14 cellular contexts compared by ENCODE assay signal in genomic region chr3:45591547-45591912, GRCh38. TPM values are rescaled to one million over a fixed set of nuclear protein-coding genes. Genes with fewer than 3 reads are reported as not detected.
DNase-seq lines count a peak whose midpoint lies in the region; ATAC-seq and TF ChIP-seq lines count a peak whose summit lies in the region.
"Had no signal": no experiment of that assay in that cellular context is flagged by ENCODE, and none has a peak within 500 bp of the region (broad histone marks: within the 10 kb centered on the region; RNA-seq: fewer than 3 reads in every experiment).

No MANE protein-coding gene starts in this region.

- peak; percentile 39 for DNase-seq in Karpas-422
- no peak for DNase-seq in naive thymus-derived CD4-positive, alpha-beta T cell
- DNase-seq in spleen, result peak; percentile 69
- DNase-seq in activated T-cell treated with anti-CD3 and anti-CD28 coated beads, Interleukin-2, amount 50 U/mL, for 72 hours, result no peak
- DNase-seq in progenitor cell of endocrine pancreas (ENCODE audit: low spot score, unreplicated experiment), result no peak
- no peak for DNase-seq in activated CD4-positive, alpha-beta memory T cell treated with anti-CD3 and anti-CD28 coated beads for 36 hours
- DNase-seq: C1 segment of cervical spinal cord; Caco-2; CD8-positive, alpha-beta T cell; DMS153; DND-41; GOT3; H7; HCEC 1CT had no signal

- peaks cover 0 to 12% (median 0%) of the 10 kb centered on the region in 5 donors for H3K36me3 Mint-ChIP-seq in naive thymus-derived CD4-positive, alpha-beta T cell
- H3K36me3 Mint-ChIP-seq in activated T-cell treated with anti-CD3 and anti-CD28 coated beads, Interleukin-2, amount 50 U/mL, for 72 hours (ENCODE audit: insufficient read depth in 2 of 2), result no peaks in the 10 kb centered on the region
- peaks cover 2% of the 10 kb centered on the region for H3K36me3 Mint-ChIP-seq in progenitor cell of endocrine pancreas (ENCODE audit: insufficient read depth)
- peaks cover 12% of the 10 kb centered on the region for H3K36me3 Mint-ChIP-seq in activated CD4-positive, alpha-beta memory T cell treated with anti-CD3 and anti-CD28 coated beads for 36 hours

- H2AFZ ChIP-seq in Karpas-422 (ENCODE audit: low read length), result no peak overlapping the region

- H3K36me3 ChIP-seq in Karpas-422 (ENCODE audit: insufficient read depth, low read length) (no peaks in the 10 kb centered on the region), spleen (no peaks in the 10 kb centered on the region)
- no peaks in the 10 kb centered on the region for H3K36me3 ChIP-seq in naive thymus-derived CD4-positive, alpha-beta T cell (ENCODE audit: control insufficient read depth in 2 of 3, insufficient read depth in 3 of 3, low read length in 3 of 3)

- H3K79me2 ChIP-seq in Karpas-422 (ENCODE audit: low read length), result no peaks in the 10 kb centered on the region

- no peaks in the 10 kb centered on the region for H3K9me2 ChIP-seq in Karpas-422 (replicated peaks; ENCODE audit: insufficient read depth, low read length)

- no peak for TF ChIP-seq POLR2A in spleen (IDR thresholded peaks at IDR 0.05)

- H3K4me1 Mint-ChIP-seq in naive thymus-derived CD4-positive, alpha-beta T cell, result peaks cover 29 to 40% (median 36%) of the 10 kb centered on the region in 7 donors
- H3K4me1 Mint-ChIP-seq in activated T-cell treated with anti-CD3 and anti-CD28 coated beads, Interleukin-2, amount 50 U/mL, for 72 hours (ENCODE audit: low read depth), result peaks cover 30% of the 10 kb centered on the region
- peaks cover 14% of the 10 kb centered on the region for H3K4me1 Mint-ChIP-seq in progenitor cell of endocrine pancreas (ENCODE audit: low read depth)
- peaks cover 27% of the 10 kb centered on the region for H3K4me1 Mint-ChIP-seq in activated CD4-positive, alpha-beta memory T cell treated with anti-CD3 and anti-CD28 coated beads for 36 hours (ENCODE audit: low read depth)

- CTCF ChIA-PET in naive thymus-derived CD4-positive, alpha-beta T cell (lab: Charles Lee), result interaction anchor here (0.5 to 1.1 kb wide), 3 partner anchors 23 to 947 kb away, joined by 3 to 4 read pairs (median 3); no protein-coding TSS in a partner anchor
- CTCF ChIA-PET in activated CD4-positive, alpha-beta memory T cell treated with anti-CD3 and anti-CD28 coated beads for 36 hours (lab: Charles Lee), result interaction anchor here (1.2 to 2.0 kb wide), 6 partner anchors 9 to 84 kb away, joined by 3 to 9 read pairs (median 4); no protein-coding TSS in a partner anchor

- no peak for ATAC-seq in naive thymus-derived CD4-positive, alpha-beta T cell
- no peak for ATAC-seq in activated T-cell treated with anti-CD3 and anti-CD28 coated beads, Interleukin-2, amount 50 U/mL, for 72 hours (replicated peaks in 1 of 2)
- ATAC-seq: CD8-positive, alpha-beta T cell had no signal

- H3K9me3 Mint-ChIP-seq in naive thymus-derived CD4-positive, alpha-beta T cell, result no peaks in the 10 kb centered on the region
- no peaks in the 10 kb centered on the region for H3K9me3 Mint-ChIP-seq in activated T-cell treated with anti-CD3 and anti-CD28 coated beads, Interleukin-2, amount 50 U/mL, for 72 hours
- H3K9me3 Mint-ChIP-seq in progenitor cell of endocrine pancreas (ENCODE audit: low read depth), result no peaks in the 10 kb centered on the region
- H3K9me3 Mint-ChIP-seq in activated CD4-positive, alpha-beta memory T cell treated with anti-CD3 and anti-CD28 coated beads for 36 hours, result no peaks in the 10 kb centered on the region
- H3K9me3 Mint-ChIP-seq: CD8-positive, alpha-beta T cell had no signal

- H3K4me2 ChIP-seq in Karpas-422 (ENCODE audit: low read depth, low read length, poor library complexity, severe bottlenecking), result no peak overlapping the region

- H3K27me3 Mint-ChIP-seq in naive thymus-derived CD4-positive, alpha-beta T cell, result peaks cover 0 to 8% (median 0%) of the 10 kb centered on the region in 5 donors
- H3K27me3 Mint-ChIP-seq in activated T-cell treated with anti-CD3 and anti-CD28 coated beads, Interleukin-2, amount 50 U/mL, for 72 hours (ENCODE audit: low read depth), result no peaks in the 10 kb centered on the region
- peaks cover 4% of the 10 kb centered on the region for H3K27me3 Mint-ChIP-seq in progenitor cell of endocrine pancreas
- H3K27me3 Mint-ChIP-seq in activated CD4-positive, alpha-beta memory T cell treated with anti-CD3 and anti-CD28 coated beads for 36 hours, result no peaks in the 10 kb centered on the region

- H3K4me3 ChIP-seq in Karpas-422 (ENCODE audit: low read length) (no peak overlapping the region), spleen (no peak overlapping the region)
- no peak overlapping the region for H3K4me3 ChIP-seq in naive thymus-derived CD4-positive, alpha-beta T cell (ENCODE audit: low read length)

- H3K9me3 ChIP-seq in Karpas-422 (ENCODE audit: low read length) (no peaks in the 10 kb centered on the region), spleen (no peaks in the 10 kb centered on the region)
- no peaks in the 10 kb centered on the region for H3K9me3 ChIP-seq in naive thymus-derived CD4-positive, alpha-beta T cell (ENCODE audit: control insufficient read depth in 2 of 3, low read length in 3 of 3)
- H3K9me3 ChIP-seq: Caco-2 had no signal

- peak overlapping the region in 6 of 9 donors; percentile 14 to 76 (median 47) for H3K27ac Mint-ChIP-seq in naive thymus-derived CD4-positive, alpha-beta T cell
- H3K27ac Mint-ChIP-seq in activated T-cell treated with anti-CD3 and anti-CD28 coated beads, Interleukin-2, amount 50 U/mL, for 72 hours, result no peak overlapping the region
- H3K27ac Mint-ChIP-seq in progenitor cell of endocrine pancreas, result no peak overlapping the region
- H3K27ac Mint-ChIP-seq in activated CD4-positive, alpha-beta memory T cell treated with anti-CD3 and anti-CD28 coated beads for 36 hours, result no peak overlapping the region
- H3K27ac Mint-ChIP-seq: CD8-positive, alpha-beta T cell had no signal

- intact Hi-C loops in naive thymus-derived CD4-positive, alpha-beta T cell (cut with micrococcal nuclease), result loop anchor here in 1 of 2 donors (5.0 to 10.0 kb wide), 4 partner anchors 251 to 614 kb away; partner anchors contain the start of genes EXOSC7, FYCO1, LZTFL1 and ZDHHC3
- intact Hi-C loops in spleen (cut with DNase I; ENCODE audit: low total_unique reads), result no loop called here
- intact Hi-C loops in activated CD4-positive, alpha-beta memory T cell treated with anti-CD3 and anti-CD28 coated beads for 36 hours (cut with micrococcal nuclease), result no loop called here

- POLR2A ChIA-PET in naive thymus-derived CD4-positive, alpha-beta T cell (lab: Charles Lee), result no interaction called here
- POLR2A ChIA-PET in activated CD4-positive, alpha-beta memory T cell treated with anti-CD3 and anti-CD28 coated beads for 36 hours (lab: Charles Lee), result no interaction called here

- TF ChIP-seq CTCF in spleen (IDR thresholded peaks at IDR 0.05 in 8 of 11, conservative IDR thresholded peaks at IDR 0.05 in 3 of 11), result no peak
- TF ChIP-seq CTCF in progenitor cell of endocrine pancreas (IDR thresholded peaks at IDR 0.05; ENCODE audit: unreplicated experiment), result no peak

- no peak overlapping the region for H3K27ac ChIP-seq in Karpas-422 (ENCODE audit: low read length)
- no peak overlapping the region for H3K27ac ChIP-seq in naive thymus-derived CD4-positive, alpha-beta T cell (ENCODE audit: low read depth, low read length)
- no peak overlapping the region for H3K27ac ChIP-seq in spleen

- H3K27me3 ChIP-seq in Karpas-422 (ENCODE audit: low read length) (no peaks in the 10 kb centered on the region), spleen (replicated peaks in 1 of 7) (no peaks in the 10 kb centered on the region)
- no peaks in the 10 kb centered on the region for H3K27me3 ChIP-seq in naive thymus-derived CD4-positive, alpha-beta T cell (ENCODE audit: control insufficient read depth in 2 of 2, insufficient read depth in 2 of 2, low read length in 2 of 2)

- H3K4me1 ChIP-seq in Karpas-422 (ENCODE audit: low read length) (peaks cover 35% of the 10 kb centered on the region), spleen (peaks cover 31 to 43% (median 36%) of the 10 kb centered on the region in 6 donors)
- peaks cover 25 to 35% of the 10 kb centered on the region in 2 donors for H3K4me1 ChIP-seq in naive thymus-derived CD4-positive, alpha-beta T cell (ENCODE audit: control insufficient read depth in 2 of 2, insufficient read depth in 2 of 2, low read length in 2 of 2)

- H3K4me3 Mint-ChIP-seq in naive thymus-derived CD4-positive, alpha-beta T cell, result no peak overlapping the region
- H3K4me3 Mint-ChIP-seq in activated T-cell treated with anti-CD3 and anti-CD28 coated beads, Interleukin-2, amount 50 U/mL, for 72 hours, result no peak overlapping the region
- no peak overlapping the region for H3K4me3 Mint-ChIP-seq in progenitor cell of endocrine pancreas (ENCODE audit: low read depth)
- H3K4me3 Mint-ChIP-seq in activated CD4-positive, alpha-beta memory T cell treated with anti-CD3 and anti-CD28 coated beads for 36 hours, result no peak overlapping the region
- H3K4me3 Mint-ChIP-seq: CD8-positive, alpha-beta T cell had no signal

- H4K20me1 ChIP-seq in Karpas-422 (ENCODE audit: insufficient read depth, low read depth, low read length), result peaks cover 13% of the 10 kb centered on the region; the same call in 1 of the 2 replicates

- H3K9ac ChIP-seq in Karpas-422 (ENCODE audit: low read length), result no peak overlapping the region

- 85 to 97% (median 95%) methylated on average over 4 of the region's 4 CpGs for WGBS in spleen, 5 donors

RNA-seq across cellular contexts. Expression of gene LIMD1, which starts 3.0 kb away (rescaled TPM):
- 3.5 and 5.7 TPM in 2 replicates for total RNA-seq in Karpas-422 (2014; rRNA removed; shearing (Covaris generic); ENCODE audit: low replicate concordance)
- 10 to 100 TPM; 26.0 to 49.3 (median 28.6) TPM for total RNA-seq in naive thymus-derived CD4-positive, alpha-beta T cell
- 1 to 10 TPM; 5.9 to 6.1 TPM for polyA plus RNA-seq in naive thymus-derived CD4-positive, alpha-beta T cell
- total RNA-seq in spleen (10 to 100 TPM; 41.5 to 58.5 (median 49.8) TPM), progenitor cell of endocrine pancreas (31.3 and 32.5 TPM in 2 replicates)
- 10 to 100 TPM in 1 of 3 donors, 1 to 10 TPM in 2; 5.3 to 15.9 (median 6.5) TPM for polyA plus RNA-seq in spleen
- total RNA-seq in activated T-cell treated with anti-CD3 and anti-CD28 coated beads, Interleukin-2, amount 50 U/mL, for 72 hours, result 10 to 100 TPM; 32.3 to 33.7 TPM
- 10 to 100 TPM; 20.4 to 20.7 TPM for total RNA-seq in activated CD4-positive, alpha-beta memory T cell treated with anti-CD3 and anti-CD28 coated beads for 36 hours

Comparison
In these comparisons a context has a peak if more than half of its experiments do, and no peak if none do; other contexts are left out.
1. DNase-seq: peak in Karpas-422 (single experiment) and spleen (single experiment); none in naive thymus-derived CD4-positive, alpha-beta T cell (0 of 9), activated T-cell treated with anti-CD3 and anti-CD28 coated beads, Interleukin-2, amount 50 U/mL, for 72 hours (0 of 2), progenitor cell of endocrine pancreas (single experiment) and activated CD4-positive, alpha-beta memory T cell treated with anti-CD3 and anti-CD28 coated beads for 36 hours (single experiment).
2. H3K27ac Mint-ChIP-seq: peak in naive thymus-derived CD4-positive, alpha-beta T cell (6 of 9); none in activated T-cell treated with anti-CD3 and anti-CD28 coated beads, Interleukin-2, amount 50 U/mL, for 72 hours (single experiment), progenitor cell of endocrine pancreas (single experiment) and activated CD4-positive, alpha-beta memory T cell treated with anti-CD3 and anti-CD28 coated beads for 36 hours (single experiment).